ENCODE assay signal across 29 cellular contexts in the genomic region with DNA sequence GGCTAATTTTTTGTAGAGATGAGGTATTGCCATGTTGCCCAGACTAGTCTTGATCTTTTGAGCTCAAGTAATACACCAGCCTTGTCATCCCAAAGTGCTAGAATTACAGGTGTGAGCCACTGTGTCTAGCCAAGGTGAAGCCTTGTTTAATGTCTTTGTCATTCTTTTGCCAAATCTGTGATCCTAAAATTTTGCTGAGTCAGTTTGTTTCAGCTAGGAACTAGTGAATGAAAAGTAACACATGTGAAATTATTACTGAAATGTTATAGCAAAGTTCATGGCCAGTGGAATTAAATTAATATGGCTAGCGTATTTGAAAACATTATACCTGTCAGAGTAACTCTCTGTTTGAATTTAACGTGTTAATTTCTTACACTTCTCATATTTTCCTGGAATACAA.
"Had no signal": no experiment of that assay in that cellular context is flagged by ENCODE, and none has a peak within 500 bp of the region (broad histone marks: within the 10 kb centered on the region; RNA-seq: fewer than 3 reads in every experiment).

No MANE protein-coding gene starts in this region.

- FAIRE-seq: urothelium cell line had no signal

- H3K9ac ChIP-seq: neural progenitor cell, parathyroid adenoma had no signal

- H3K9me3 ChIP-seq: ovary, psoas muscle, testis, upper lobe of left lung, vagina had no signal

- H3K4me3 ChIP-seq: neural progenitor cell, ovary, psoas muscle, skin epidermis, smooth muscle cell, spleen, suprapubic skin, testis, tibial artery, upper lobe of left lung, vagina had no signal

- H3K27ac ChIP-seq: neural progenitor cell, ovary, parathyroid adenoma, psoas muscle, skin epidermis, spleen, suprapubic skin, testis, tibial artery, upper lobe of left lung, vagina had no signal

- H3K27me3 ChIP-seq: neural progenitor cell, ovary, spleen, suprapubic skin, testis, tibial artery, upper lobe of left lung, vagina had no signal

- H3K36me3 ChIP-seq: neural progenitor cell, ovary, spleen, suprapubic skin, tibial artery, upper lobe of left lung, vagina had no signal

- H3K4me2 ChIP-seq: neural progenitor cell, smooth muscle cell had no signal

- H2AFZ ChIP-seq: neural progenitor cell, parathyroid adenoma had no signal

- DNase-seq: natural killer cell; occipital lobe; ovary; posterior cingulate gyrus; psoas muscle; right cardiac atrium; spleen; stimulated activated CD4-positive, alpha-beta T cell treated with anti-CD3 and anti-CD28 coated beads, Interleukin-12 subunit alpha, Interleukin-12 subunit beta, amount 100 ng/mL, for 4 hours; stimulated activated CD4-positive, alpha-beta T cell treated with anti-CD3 and anti-CD28 coated beads, Interleukin-1b, Interleukin-23, amount 100 ng/mL, for 48 hours; stimulated activated CD4-positive, alpha-beta T cell treated with anti-CD3 and anti-CD28 coated beads, Interleukin-4, amount 100 ng/mL, for 1 hour; stimulated activated CD4-positive, alpha-beta T cell treated with anti-CD3 and anti-CD28 coated beads, Interleukin-4, amount 100 ng/mL, for 4 hours; stimulated activated CD8-positive, alpha-beta memory T cell treated with anti-CD3 and anti-CD28 coated beads, Interleukin-4, amount 100 ng/mL, for 48 hours; stimulated activated naive CD4-positive, alpha-beta T cell; stimulated activated naive CD8-positive, alpha-beta T cell treated with anti-CD3 and anti-CD28 coated beads, Interleukin-15, amount 100 ng/mL, for 72 hours; stimulated activated naive CD8-positive, alpha-beta T cell treated with anti-CD3 and anti-CD28 coated beads, Interleukin-15, Interleukin-2, amounts not matched to agents 100 U/mL and 50 U/mL, for 24 hours; substantia nigra; testis; tibial artery; trophoblast cell; upper lobe of left lung had no signal

- H3K79me2 ChIP-seq: parathyroid adenoma had no signal

- H3K4me1 ChIP-seq: neural progenitor cell, parathyroid adenoma, psoas muscle, spleen, suprapubic skin, testis, upper lobe of left lung, vagina had no signal

- ATAC-seq: natural killer cell; psoas muscle; right cardiac atrium; sciatic nerve; stimulated activated memory B cell treated with anti-CD40 and anti-IgM and Interleukin-4, amounts not matched to agents 10 μg/mL and 1 μg/mL and 100 μg/mL, for 72 hours; stimulated activated naive CD8-positive, alpha-beta T cell treated with anti-CD3 and anti-CD28 coated beads, Interleukin-15, amount 100 ng/mL, for 72 hours; stimulated activated naive CD8-positive, alpha-beta T cell treated with anti-CD3 and anti-CD28 coated beads, Interleukin-15, Interleukin-2, amounts not matched to agents 100 U/mL and 50 U/mL, for 24 hours had no signal
